ENCODE assay signal across 32 cellular contexts in genomic region chr5:1061916-1062315, GRCh38. TPM values are rescaled to one million over a fixed set of nuclear protein-coding genes. Genes with fewer than 3 reads are reported as not detected.
"Had no signal": no experiment of that assay in that cellular context is flagged by ENCODE, and none has a peak within 500 bp of the region (broad histone marks: within the 10 kb centered on the region; RNA-seq: fewer than 3 reads in every experiment).

No MANE protein-coding gene starts in this region.

- H3K27ac Mint-ChIP-seq: activated CD4-positive, alpha-beta memory T cell treated with anti-CD3 and anti-CD28 coated beads for 36 hours; activated CD4-positive, alpha-beta T cell treated with anti-CD3 and anti-CD28 coated beads for 36 hours; activated CD4-positive, alpha-beta T cell treated with anti-CD3 and anti-CD28 coated beads, Interleukin-2, amount 10 ng/mL, durations not matched to agents 7 days and 5 days; activated naive CD4-positive, alpha-beta T cell treated with anti-CD3 and anti-CD28 coated beads for 36 hours; activated T-helper 1 cell treated with anti-CD3 and anti-CD28 coated beads, Interleukin-12 subunit alpha, Interleukin-12 subunit beta, Interleukin-2, Interleukin-4 antibody, amounts not matched to agents 30 ng/mL and 10 ng/mL and 1 ng/mL, durations not matched to agents 14 hours and 24 hours and 36 hours; T-helper 1 cell treated with Interleukin-12 subunit alpha and Interleukin-12 subunit beta and Interleukin-4 antibody, amounts not matched to agents 30 μg/mL and 1 μg/mL, for 36 hours; T-helper 2 cell treated with Interferon-gamma antibody and Interleukin-4, amounts not matched to agents 5 μg/mL and 100 μg/mL, for 36 hours had no signal

- FAIRE-seq: RCC 7860, TTC549 had no signal

- H3K4me1 Mint-ChIP-seq: activated CD4-positive, alpha-beta T cell treated with anti-CD3 and anti-CD28 coated beads for 36 hours; activated CD4-positive, alpha-beta T cell treated with anti-CD3 and anti-CD28 coated beads, Interleukin-2, amount 10 ng/mL, durations not matched to agents 7 days and 5 days; WTC11 had no signal

- H3K4me2 ChIP-seq: KMS-11 had no signal

- H3K27me3 ChIP-seq: adrenal gland, brain microvascular endothelial cell had no signal

- H3K27me3 Mint-ChIP-seq: activated CD4-positive, alpha-beta memory T cell treated with anti-CD3 and anti-CD28 coated beads for 36 hours; activated CD4-positive, alpha-beta T cell treated with anti-CD3 and anti-CD28 coated beads for 36 hours; activated CD4-positive, alpha-beta T cell treated with anti-CD3 and anti-CD28 coated beads, Interleukin-2, amount 10 ng/mL, durations not matched to agents 7 days and 5 days had no signal

- ATAC-seq: activated CD4-positive, alpha-beta T cell treated with anti-CD3 and anti-CD28 coated beads for 36 hours; activated CD4-positive, CD25-positive, alpha-beta regulatory T cell treated with anti-CD3 and anti-CD28 coated beads, Interleukin-2, amount 50 U/mL, for 24 hours; activated naive CD4-positive, alpha-beta T cell treated with anti-CD3 and anti-CD28 coated beads, Interleukin-2, amount 50 U/mL, for 72 hours; activated T-cell treated with anti-CD3 and anti-CD28 coated beads, Interleukin-2, amount 50 U/mL, for 4 hours; PC-3; Right ventricle myocardium inferior; WTC11 had no signal

- DNase-seq: activated CD4-positive, alpha-beta memory T cell treated with anti-CD3 and anti-CD28 coated beads for 36 hours; activated CD4-positive, alpha-beta T cell treated with anti-CD3 and anti-CD28 coated beads for 36 hours; activated CD4-positive, alpha-beta T cell treated with anti-CD3 and anti-CD28 coated beads, Interleukin-2, amount 10 ng/mL, durations not matched to agents 7 days and 5 days; activated CD8-positive, alpha-beta memory T cell treated with anti-CD3 and anti-CD28 coated beads, Interleukin-2, amount 50 U/mL, for 4 hours; activated gamma-delta T cell treated with Interleukin-2 at 50 U/mL for 16 hours; activated naive CD4-positive, alpha-beta T cell treated with anti-CD3 and anti-CD28 coated beads for 36 hours; activated T-cell treated with anti-CD3 and anti-CD28 coated beads for 4 hours; activated T-cell treated with anti-CD3 and anti-CD28 coated beads, Interleukin-2, amount 50 U/mL, for 4 hours; adrenal gland; brain microvascular endothelial cell; central memory CD4-positive, alpha-beta T cell; MM.1S; MV-4-11; NCI-H1092; NCI-H1436 treated with DMSO at 0.1 percent for 48 hours; NCI-H1694 treated with DMSO at 0.1 percent for 48 hours; NCI-H2029; NCI-H345; NCI-H524 treated with DMSO at 0.1 percent for 48 hours; PC-3 had no signal

- H3K27ac ChIP-seq: adrenal gland, brain microvascular endothelial cell, KMS-11, RWPE1 had no signal

- H3K9me3 Mint-ChIP-seq: activated CD4-positive, alpha-beta memory T cell treated with anti-CD3 and anti-CD28 coated beads for 36 hours; activated CD4-positive, alpha-beta T cell treated with anti-CD3 and anti-CD28 coated beads, Interleukin-2, amount 10 ng/mL, durations not matched to agents 7 days and 5 days; activated naive CD4-positive, alpha-beta T cell treated with anti-CD3 and anti-CD28 coated beads for 36 hours; activated naive CD4-positive, alpha-beta T cell treated with anti-CD3 and anti-CD28 coated beads, Interleukin-2, amount 50 U/mL, for 72 hours; activated T-cell treated with anti-CD3 and anti-CD28 coated beads, Interleukin-2, amount 50 U/mL, for 4 hours; activated T-helper 1 cell treated with anti-CD3 and anti-CD28 coated beads, Interleukin-12 subunit alpha, Interleukin-12 subunit beta, Interleukin-2, Interleukin-4 antibody, amounts not matched to agents 30 ng/mL and 10 ng/mL and 1 ng/mL, durations not matched to agents 14 hours and 24 hours and 36 hours; T-helper 1 cell treated with Interleukin-12 subunit alpha and Interleukin-12 subunit beta and Interleukin-4 antibody, amounts not matched to agents 30 μg/mL and 1 μg/mL, for 36 hours; T-helper 2 cell treated with Interferon-gamma antibody and Interleukin-4, amounts not matched to agents 5 μg/mL and 100 μg/mL, for 36 hours; WTC11 had no signal

- H3K36me3 Mint-ChIP-seq: activated naive CD4-positive, alpha-beta T cell treated with anti-CD3 and anti-CD28 coated beads, Interleukin-2, amount 50 U/mL, for 72 hours had no signal

- H3K4me1 ChIP-seq: adrenal gland had no signal

- H3K36me3 ChIP-seq: brain microvascular endothelial cell had no signal

- H3K9me3 ChIP-seq: adrenal gland had no signal

- H3K4me3 Mint-ChIP-seq: activated CD4-positive, alpha-beta memory T cell treated with anti-CD3 and anti-CD28 coated beads for 36 hours; activated CD4-positive, alpha-beta T cell treated with anti-CD3 and anti-CD28 coated beads for 36 hours; activated CD4-positive, alpha-beta T cell treated with anti-CD3 and anti-CD28 coated beads, Interleukin-2, amount 10 ng/mL, durations not matched to agents 7 days and 5 days; activated naive CD4-positive, alpha-beta T cell treated with anti-CD3 and anti-CD28 coated beads for 36 hours; activated T-cell treated with anti-CD3 and anti-CD28 coated beads, Interleukin-2, amount 50 U/mL, for 4 hours; activated T-helper 1 cell treated with anti-CD3 and anti-CD28 coated beads, Interleukin-12 subunit alpha, Interleukin-12 subunit beta, Interleukin-2, Interleukin-4 antibody, amounts not matched to agents 30 ng/mL and 10 ng/mL and 1 ng/mL, durations not matched to agents 14 hours and 24 hours and 36 hours; T-helper 1 cell treated with Interleukin-12 subunit alpha and Interleukin-12 subunit beta and Interleukin-4 antibody, amounts not matched to agents 30 μg/mL and 1 μg/mL, for 36 hours; T-helper 2 cell treated with Interferon-gamma antibody and Interleukin-4, amounts not matched to agents 5 μg/mL and 100 μg/mL, for 36 hours; WTC11 had no signal

- H3K4me3 ChIP-seq: adrenal gland had no signal

- H3K9ac ChIP-seq: KMS-11 had no signal

RNA-seq across cellular contexts. Expression of gene NKD2, which starts 53.3 kb away (rescaled TPM):
- total RNA-seq: LHCN-M2 had no signal
